In genomic region chr1:201481761-201482493, GRCh38 we compare ENCODE assay signal across 8 cellular contexts. TPM values are rescaled to one million over a fixed set of nuclear protein-coding genes. Genes with fewer than 3 reads are reported as not detected.
A peak's percentile ranks its signal among the peaks of the same experiment; 100 is the strongest.
DNase-seq lines count a peak whose midpoint lies in the region; ATAC-seq and TF ChIP-seq lines count a peak whose summit lies in the region.

No MANE protein-coding gene starts in this region.

- ATAC-seq in GM18870 (IDR thresholded peaks at IDR 0.05; ENCODE audit: unreplicated experiment), result peak; percentile 38
- peak; percentile 58 for ATAC-seq in HG03108 (IDR thresholded peaks at IDR 0.05; ENCODE audit: unreplicated experiment)

- peak; percentile 95 for TF ChIP-seq CTCF in AG09309 (IDR thresholded peaks at IDR 0.05; ENCODE audit: control insufficient read depth, insufficient read depth, low read depth, low read length, missing control alignments)

- no peak overlapping the region for H3K4me3 ChIP-seq in AG09309 (ENCODE audit: control insufficient read depth, low read depth, low read length)

- no peak for DNase-seq in AG09309 (ENCODE audit: low read depth)
- DNase-seq in NCI-H345 (lab: John Stamatoyannopoulos, UW), result peak; percentile 88
- DNase-seq in activated CD4-positive, alpha-beta T cell treated with anti-CD3 and anti-CD28 coated beads for 1 hour, result peak; percentile 71
- DNase-seq in cerebellum (ENCODE audit: low spot score), result peak; percentile 51
- DNase-seq in kidney glomerular epithelial cell (lab: John Stamatoyannopoulos, UW), result peak; percentile 45
- peak; percentile 72 to 76 for DNase-seq in stimulated activated CD4-positive, alpha-beta T cell treated with anti-CD3 and anti-CD28 coated beads, Interleukin-1b, Interleukin-23, amount 100 ng/mL, for 4 hours (ENCODE audit: low read depth in 2 of 2)

RNA-seq across cellular contexts. Expression of gene PHLDA3, which starts 12.9 kb away (rescaled TPM):
- total RNA-seq in cerebellum, result 5.6 TPM

RNA-seq across cellular contexts. Expression of gene CSRP1, which starts 25.0 kb away (rescaled TPM):
- total RNA-seq in cerebellum, result 19.3 TPM

RNA-seq across cellular contexts. Expression of gene NAV1, which starts 57.0 kb away (rescaled TPM):
- total RNA-seq in cerebellum, result 73.3 TPM
